Comparison of ENCODE assay signal across 26 cellular contexts in genomic region chr1:220450927-220451326, GRCh38.
"Had no signal": no experiment of that assay in that cellular context is flagged by ENCODE, and none has a peak within 500 bp of the region (broad histone marks: within the 10 kb centered on the region; RNA-seq: fewer than 3 reads in every experiment).

No MANE protein-coding gene starts in this region.

- H3K9me3 ChIP-seq: esophagus muscularis mucosa, gastroesophageal sphincter, heart left ventricle, prostate gland, right atrium auricular region, spleen, thoracic aorta, tibial nerve, upper lobe of right lung, uterus had no signal

- H3K36me3 Mint-ChIP-seq: memory B cell; naive thymus-derived CD8-positive, alpha-beta T cell; stimulated activated naive B cell treated with anti-CD40 and anti-IgM and Interleukin-4, amounts not matched to agents 10 μg/mL and 1 μg/mL and 100 μg/mL, for 72 hours had no signal

- H3K4me1 ChIP-seq: esophagus muscularis mucosa, foreskin keratinocyte, gastroesophageal sphincter, prostate gland, right atrium auricular region, spleen, upper lobe of right lung, uterus had no signal

- ATAC-seq: foreskin keratinocyte; gastroesophageal sphincter; left lobe of liver; naive thymus-derived CD8-positive, alpha-beta T cell; stimulated activated naive B cell treated with anti-CD40 and anti-IgM and Interleukin-4, amounts not matched to agents 10 μg/mL and 1 μg/mL and 100 μg/mL, for 72 hours had no signal

- DNase-seq: dermis blood vessel endothelial cell; effector memory CD4-positive, alpha-beta T cell; foreskin keratinocyte; heart left ventricle; hippocampal formation; kidney glomerular epithelial cell; midbrain; naive thymus-derived CD8-positive, alpha-beta T cell; nephron progenitor cell; nucleus accumbens; spleen; stimulated activated CD4-positive, alpha-beta T cell treated with anti-CD3 and anti-CD28 coated beads, Interleukin-2, amount 100 ng/mL, for 48 hours; stimulated activated naive B cell treated with anti-CD40 and anti-IgM and Interleukin-4, amounts not matched to agents 10 μg/mL and 1 μg/mL and 100 μg/mL, for 72 hours; upper lobe of right lung; uterus had no signal

- H3K36me3 ChIP-seq: esophagus muscularis mucosa, gastroesophageal sphincter, heart left ventricle, prostate gland, right atrium auricular region, spleen, thoracic aorta, tibial nerve, upper lobe of right lung, uterus had no signal

- H3K27ac ChIP-seq: coronary artery, esophagus muscularis mucosa, foreskin keratinocyte, gastroesophageal sphincter, heart left ventricle, prostate gland, right atrium auricular region, spleen, thoracic aorta, tibial nerve, upper lobe of right lung, uterus had no signal

- H3K27me3 ChIP-seq: esophagus muscularis mucosa, gastroesophageal sphincter, heart left ventricle, right atrium auricular region, tibial nerve, upper lobe of right lung, uterus had no signal

- H3K4me1 Mint-ChIP-seq: memory B cell; naive thymus-derived CD8-positive, alpha-beta T cell; stimulated activated naive B cell treated with anti-CD40 and anti-IgM and Interleukin-4, amounts not matched to agents 10 μg/mL and 1 μg/mL and 100 μg/mL, for 72 hours had no signal

- H3K4me3 ChIP-seq: coronary artery, esophagus muscularis mucosa, gastroesophageal sphincter, heart left ventricle, lung, prostate gland, right atrium auricular region, spleen, thoracic aorta, tibial nerve, upper lobe of right lung, uterus had no signal

- H3K27ac Mint-ChIP-seq: memory B cell; naive thymus-derived CD8-positive, alpha-beta T cell; nephron progenitor cell; stimulated activated naive B cell treated with anti-CD40 and anti-IgM and Interleukin-4, amounts not matched to agents 10 μg/mL and 1 μg/mL and 100 μg/mL, for 72 hours; stimulated activated naive CD8-positive, alpha-beta T cell treated with anti-CD3 and anti-CD28 coated beads, Interleukin-15, Interleukin-2, amounts not matched to agents 100 ng/mL and 50 ng/mL, for 24 hours had no signal

- H3K4me3 Mint-ChIP-seq: memory B cell; naive thymus-derived CD8-positive, alpha-beta T cell; stimulated activated naive B cell treated with anti-CD40 and anti-IgM and Interleukin-4, amounts not matched to agents 10 μg/mL and 1 μg/mL and 100 μg/mL, for 72 hours; stimulated activated naive CD8-positive, alpha-beta T cell treated with anti-CD3 and anti-CD28 coated beads, Interleukin-15, Interleukin-2, amounts not matched to agents 100 ng/mL and 50 ng/mL, for 24 hours had no signal
